Comparison of ENCODE assay signal across 34 cellular contexts in the genomic region with DNA sequence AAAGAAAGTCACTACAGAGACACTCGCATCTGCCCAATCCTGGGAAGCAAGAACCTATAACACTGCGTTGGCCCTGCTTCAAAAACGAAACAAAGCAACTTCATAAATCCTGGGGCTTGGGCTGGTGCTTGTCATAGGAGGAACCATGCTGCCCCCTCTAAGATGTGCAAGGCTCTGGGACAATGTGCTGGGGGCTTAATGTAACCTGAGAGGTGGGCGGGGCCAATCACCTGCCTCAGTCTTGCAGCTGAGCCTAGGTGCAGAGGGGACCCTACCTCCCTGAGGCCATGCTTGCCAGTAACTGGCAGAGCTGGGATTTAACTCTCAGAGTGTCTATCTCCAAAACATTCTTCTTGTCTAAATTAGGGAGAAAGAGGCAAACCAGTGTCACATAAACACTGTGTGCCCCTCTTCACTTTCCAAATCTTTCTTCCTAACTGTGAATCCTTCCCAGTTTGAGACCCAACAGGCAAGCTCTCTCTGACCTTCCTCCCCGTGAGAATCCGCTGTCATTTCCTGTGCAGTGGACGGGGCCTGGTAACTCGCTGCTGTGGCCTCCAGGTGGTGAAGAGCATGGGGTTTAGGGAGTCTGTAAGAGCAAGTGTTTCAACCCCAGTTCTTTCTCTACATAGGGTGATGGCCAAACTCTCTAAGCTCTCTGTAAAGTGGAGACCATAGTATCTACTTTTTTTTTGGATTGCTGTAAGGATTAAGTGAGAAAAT.
A peak's percentile ranks its signal among the peaks of the same experiment; 100 is the strongest.
DNase-seq lines count a peak whose midpoint lies in the region; ATAC-seq, FAIRE-seq and TF ChIP-seq lines count a peak whose summit lies in the region.
"Had no signal": no experiment of that assay in that cellular context is flagged by ENCODE, and none has a peak within 500 bp of the region (broad histone marks: within the 10 kb centered on the region; RNA-seq: fewer than 3 reads in every experiment).

No MANE protein-coding gene starts in this region.

- H3K79me2 ChIP-seq in HepG2 (ENCODE audit: insufficient read depth, low read length): no peaks in the 10 kb centered on the region

- H3K9ac ChIP-seq in HepG2 (ENCODE audit: insufficient read depth, low read depth, low read length): no peak overlapping the region

- H3K4me3 Mint-ChIP-seq in memory B cell: peak overlapping the region; percentile 29
- H3K4me3 Mint-ChIP-seq in CD4-positive, alpha-beta memory T cell: no peak overlapping the region
- H3K4me3 Mint-ChIP-seq: activated CD4-positive, alpha-beta T cell treated with anti-CD3 and anti-CD28 coated beads for 36 hours; activated CD8-positive, alpha-beta T cell treated with anti-CD3 and anti-CD28 coated beads for 36 hours; activated naive CD8-positive, alpha-beta T cell treated with anti-CD3 and anti-CD28 coated beads, Interleukin-2, amount 10 ng/mL, durations not matched to agents 7 days and 5 days; CD8-positive, alpha-beta T cell; T-helper 2 cell treated with Interferon-gamma antibody and Interleukin-4, amounts not matched to agents 5 μg/mL and 100 μg/mL, for 36 hours had no signal

- no TSS peak for BruUV-seq in HepG2 (replicated peaks; lab: Mats Ljungman, UMichigan)

- peak; percentile 42; the same call in 2 of the 3 replicates for ATAC-seq in HepG2
- ATAC-seq in right lobe of liver: no peak
- no peak for ATAC-seq in memory B cell (ENCODE audit: low read depth)
- no peak for ATAC-seq in GM21786 (IDR thresholded peaks at IDR 0.05; ENCODE audit: unreplicated experiment)
- ATAC-seq in GM21529 (IDR thresholded peaks at IDR 0.05; ENCODE audit: unreplicated experiment): no peak
- ATAC-seq: activated CD4-positive, alpha-beta T cell treated with anti-CD3 and anti-CD28 coated beads for 36 hours; activated CD8-positive, alpha-beta T cell treated with anti-CD3 and anti-CD28 coated beads for 36 hours; CD8-positive, alpha-beta T cell; HCT116; left lung; psoas muscle had no signal

- no peaks in the 10 kb centered on the region for H4K20me1 ChIP-seq in HepG2 (ENCODE audit: insufficient read depth, low read length)

- no peaks in the 10 kb centered on the region for H3K9me3 Mint-ChIP-seq in memory B cell
- peaks cover 0 to 2% (median 0%) of the 10 kb centered on the region in 8 donors for H3K9me3 Mint-ChIP-seq in CD4-positive, alpha-beta memory T cell
- H3K9me3 Mint-ChIP-seq: activated CD8-positive, alpha-beta T cell treated with anti-CD3 and anti-CD28 coated beads for 36 hours; activated naive CD8-positive, alpha-beta T cell treated with anti-CD3 and anti-CD28 coated beads, Interleukin-2, amount 10 ng/mL, durations not matched to agents 7 days and 5 days; CD8-positive, alpha-beta T cell; T-helper 2 cell treated with Interferon-gamma antibody and Interleukin-4, amounts not matched to agents 5 μg/mL and 100 μg/mL, for 36 hours had no signal

- H3K27me3 Mint-ChIP-seq in memory B cell: peaks cover 15% of the 10 kb centered on the region
- peaks cover 11% of the 10 kb centered on the region in 2 donors for H3K27me3 Mint-ChIP-seq in CD4-positive, alpha-beta memory T cell
- H3K27me3 Mint-ChIP-seq: activated CD4-positive, alpha-beta T cell treated with anti-CD3 and anti-CD28 coated beads for 36 hours had no signal

- no peak for TF ChIP-seq CTCF in HepG2 (CRISPR knock-in tag; IDR thresholded peaks at IDR 0.05)
- TF ChIP-seq CTCF in right lobe of liver (IDR thresholded peaks at IDR 0.05): no peak
- TF ChIP-seq CTCF in RWPE1 (conservative IDR thresholded peaks at IDR 0.05; ENCODE audit: low read depth): no peak

- intact Hi-C loops in HepG2 (cut with micrococcal nuclease; ENCODE audit: unreplicated experiment): no loop called here
- intact Hi-C loops in right lobe of liver (cut with DNase I): no loop called here
- intact Hi-C loops in CD4-positive, alpha-beta memory T cell (cut with micrococcal nuclease): no loop called here

- H3K27me3 ChIP-seq in HepG2 (ENCODE audit: control insufficient read depth in 1 of 2, insufficient read depth in 2 of 2, low read length in 2 of 2) (peaks cover 0 to 4% of the 10 kb centered on the region in 2 experiments; a peak in 2 of 5 replicates), right lobe of liver (no peaks in the 10 kb centered on the region)
- no peaks in the 10 kb centered on the region for H3K27me3 ChIP-seq in CD4-positive, alpha-beta memory T cell (ENCODE audit: insufficient read depth, low read length)
- H3K27me3 ChIP-seq: ascending aorta, cardiac muscle cell, colonic mucosa, Peyer's patch, sigmoid colon, tibial artery had no signal

- 38% methylated on average over 8 of the region's 8 CpGs for WGBS in HepG2 (ENCODE audit: low lambda C conversion rate)
- 97% methylated on average over 3 of the region's 8 CpGs for WGBS in right lobe of liver (ENCODE audit: insufficient coverage, low coverage, low lambda C conversion rate, missing lambda C conversion rate)

- in situ Hi-C loops in HepG2 (cut with HindIII; ENCODE audit: extremely low pct_ligation_motif_present, low pct_unique_long_range_greater_than_20kb): no loop called here

- TF ChIP-seq RAD21 in HepG2 (CRISPR knock-in tag; IDR thresholded peaks at IDR 0.05): no peak

- H3K4me2 ChIP-seq in HepG2 (ENCODE audit: low read depth, low read length): no peak overlapping the region

- H3K4me1 ChIP-seq in HepG2 (ENCODE audit: insufficient read depth, low read length): no peaks in the 10 kb centered on the region
- H3K4me1 ChIP-seq in right lobe of liver: no peaks in the 10 kb centered on the region
- H3K4me1 ChIP-seq in CD4-positive, alpha-beta memory T cell (ENCODE audit: insufficient read depth, low read length): no peaks in the 10 kb centered on the region
- H3K4me1 ChIP-seq: colonic mucosa, left lung, Peyer's patch, psoas muscle had no signal

- no peak overlapping the region for H2AFZ ChIP-seq in HepG2 (ENCODE audit: low read length)

- H3K36me3 ChIP-seq in HepG2 (replicated peaks in 1 of 2; ENCODE audit: control insufficient read depth in 1 of 2, insufficient read depth in 2 of 2, low read length in 2 of 2): no peaks in the 10 kb centered on the region
- no peaks in the 10 kb centered on the region for H3K36me3 ChIP-seq in right lobe of liver
- H3K36me3 ChIP-seq in CD4-positive, alpha-beta memory T cell (ENCODE audit: insufficient read depth, low read length): no peaks in the 10 kb centered on the region
- H3K36me3 ChIP-seq: ascending aorta, cardiac muscle cell, colonic mucosa, left lung, Peyer's patch, sigmoid colon, tibial artery had no signal

- H3K9me3 ChIP-seq in HepG2 (ENCODE audit: low read length) (no peaks in the 10 kb centered on the region), right lobe of liver (no peaks in the 10 kb centered on the region)
- no peaks in the 10 kb centered on the region for H3K9me3 ChIP-seq in CD4-positive, alpha-beta memory T cell (ENCODE audit: control insufficient read depth in 1 of 2, low read length in 2 of 2)
- H3K9me3 ChIP-seq: ascending aorta, colonic mucosa, left lung, Peyer's patch, psoas muscle, sigmoid colon, tibial artery had no signal

- H3K4me3 ChIP-seq in HepG2 (replicated peaks in 1 of 3; ENCODE audit: insufficient read depth in 1 of 3, low read depth in 2 of 3, low read length in 3 of 3) (no peak overlapping the region), right lobe of liver (no peak overlapping the region)
- H3K4me3 ChIP-seq in CD4-positive, alpha-beta memory T cell (ENCODE audit: low read length in 2 of 2): no peak overlapping the region
- H3K4me3 ChIP-seq: ascending aorta, cardiac muscle cell, colonic mucosa, left lung, Peyer's patch, psoas muscle, sigmoid colon, tibial artery had no signal

- H3K4me1 Mint-ChIP-seq in memory B cell: no peaks in the 10 kb centered on the region
- peaks cover 3 to 8% (median 4%) of the 10 kb centered on the region in 4 donors for H3K4me1 Mint-ChIP-seq in CD4-positive, alpha-beta memory T cell
- H3K4me1 Mint-ChIP-seq: activated CD4-positive, alpha-beta T cell treated with anti-CD3 and anti-CD28 coated beads for 36 hours; activated naive CD8-positive, alpha-beta T cell treated with anti-CD3 and anti-CD28 coated beads, Interleukin-2, amount 10 ng/mL, durations not matched to agents 7 days and 5 days had no signal

- no peak for TF ChIP-seq EP300 in HepG2 (IDR thresholded peaks at IDR 0.05; ENCODE audit: low read depth in 2 of 2, low read length in 2 of 2)
- TF ChIP-seq EP300 in HepG2 (CRISPR knock-in tag; IDR thresholded peaks at IDR 0.05; ENCODE audit: borderline replicate concordance): no peak

- H3K27ac ChIP-seq in HepG2 (ENCODE audit: extremely low read length, insufficient read depth, low read length) (no peak overlapping the region), right lobe of liver (no peak overlapping the region), RWPE1 (0 out of 2 replicates have a peak overlapping the region, but pooled peaks have one; percentile 7)
- no peak overlapping the region for H3K27ac ChIP-seq in CD4-positive, alpha-beta memory T cell (ENCODE audit: low read depth, low read length)
- H3K27ac ChIP-seq: ascending aorta, cardiac muscle cell, colonic mucosa, epithelial cell of prostate, left lung, Peyer's patch, psoas muscle, sigmoid colon, tibial artery had no signal

- no peaks in the 10 kb centered on the region for H3K36me3 Mint-ChIP-seq in memory B cell
- H3K36me3 Mint-ChIP-seq in CD4-positive, alpha-beta memory T cell: no peaks in the 10 kb centered on the region
- H3K36me3 Mint-ChIP-seq: activated naive CD8-positive, alpha-beta T cell treated with anti-CD3 and anti-CD28 coated beads, Interleukin-2, amount 10 ng/mL, durations not matched to agents 7 days and 5 days; CD8-positive, alpha-beta T cell had no signal

- CTCF ChIA-PET in HepG2 (lab: Yijun Ruan, JAX; ENCODE audit: low intra/inter-chr PET ratio, low total read pairs) (no interaction called here), RWPE1 (lab: Yijun Ruan, JAX) (interaction anchor here (0.8 kb wide), 1 partner anchor 167 kb away, joined by 4 read pairs; no protein-coding TSS in a partner anchor)
- CTCF ChIA-PET in CD4-positive, alpha-beta memory T cell (lab: Charles Lee; ENCODE audit: partially characterized antibody): no interaction called here

- DNase-seq in HepG2 (ENCODE audit: low spot score) (no peak), right lobe of liver (no peak), RWPE1 (ENCODE audit: low spot score) (no peak), memory B cell (ENCODE audit: low spot score in 2 of 2) (no peak), NCI-H2227 (lab: John Stamatoyannopoulos, UW; ENCODE audit: unreplicated experiment) (no peak)
- no peak for DNase-seq in CD4-positive, alpha-beta memory T cell
- DNase-seq: activated CD4-positive, alpha-beta T cell treated with anti-CD3 and anti-CD28 coated beads for 36 hours; activated CD8-positive, alpha-beta T cell treated with anti-CD3 and anti-CD28 coated beads for 36 hours; activated gamma-delta T cell treated with Interleukin-2 at 50 U/mL for 16 hours; activated naive CD8-positive, alpha-beta T cell treated with anti-CD3 and anti-CD28 coated beads, Interleukin-2, amount 10 ng/mL, durations not matched to agents 7 days and 5 days; AML-193; CD8-positive, alpha-beta T cell; colonic mucosa; effector CD8-positive, alpha-beta T cell; IMR-90; left lung; NCI-H1048; NCI-H187; NCI-H524 treated with DMSO at 0.1 percent for 48 hours; psoas muscle; sigmoid colon; stimulated activated CD4-positive, alpha-beta T cell treated with anti-CD3 and anti-CD28 coated beads, Interleukin-12 subunit alpha, Interleukin-12 subunit beta, amount 100 ng/mL, for 4 hours; stimulated activated CD4-positive, alpha-beta T cell treated with anti-CD3 and anti-CD28 coated beads, Interleukin-2, amount 100 ng/mL, for 48 hours had no signal

- H3K27ac Mint-ChIP-seq in memory B cell: no peak overlapping the region
- no peak overlapping the region for H3K27ac Mint-ChIP-seq in CD4-positive, alpha-beta memory T cell
- H3K27ac Mint-ChIP-seq: activated CD4-positive, alpha-beta T cell treated with anti-CD3 and anti-CD28 coated beads for 36 hours; activated CD8-positive, alpha-beta T cell treated with anti-CD3 and anti-CD28 coated beads for 36 hours; activated naive CD8-positive, alpha-beta T cell treated with anti-CD3 and anti-CD28 coated beads, Interleukin-2, amount 10 ng/mL, durations not matched to agents 7 days and 5 days; CD8-positive, alpha-beta T cell; T-helper 2 cell treated with Interferon-gamma antibody and Interleukin-4, amounts not matched to agents 5 μg/mL and 100 μg/mL, for 36 hours had no signal

- TF ChIP-seq POLR2A in HepG2 (IDR thresholded peaks at IDR 0.05; ENCODE audit: insufficient read depth in 1 of 2, low read depth in 2 of 2, low read length in 2 of 2) (no peak), right lobe of liver (IDR thresholded peaks at IDR 0.05) (no peak)

- POLR2A ChIA-PET in HepG2 (lab: Yijun Ruan, JAX): no interaction called here
- POLR2A ChIA-PET in RWPE1 (lab: Yijun Ruan, JAX; ENCODE audit: low non-redundant PET): no interaction called here
- POLR2A ChIA-PET in CD4-positive, alpha-beta memory T cell (lab: Charles Lee; ENCODE audit: partially characterized antibody): no interaction called here

- no peak for FAIRE-seq in HepG2 (lab: Jason Lieb, UNC)
- FAIRE-seq: GM18507, islet of Langerhans had no signal
